Comparison of ENCODE assay signal across 13 cellular contexts in genomic region chr22:17970205-17970708, GRCh38. TPM values are rescaled to one million over a fixed set of nuclear protein-coding genes. Genes with fewer than 3 reads are reported as not detected.
DNase-seq lines count a peak whose midpoint lies in the region; ATAC-seq and TF ChIP-seq lines count a peak whose summit lies in the region.
"Had no signal": no experiment of that assay in that cellular context is flagged by ENCODE, and none has a peak within 500 bp of the region (broad histone marks: within the 10 kb centered on the region; RNA-seq: fewer than 3 reads in every experiment).

No MANE protein-coding gene starts in this region.

- DNase-seq in EH (ENCODE audit: low read depth) (peak; percentile 71), OCI-M1 (lab: John Stamatoyannopoulos, UW) (peak; percentile 85), endodermal cell (no peak), nephron progenitor cell (no peak), HPDE6-E6E7 (ENCODE audit: extremely low spot score) (no peak)
- DNase-seq in activated CD4-positive, CD25-positive, alpha-beta regulatory T cell treated with anti-CD3 and anti-CD28 coated beads, Interleukin-2, amount 50 U/mL, for 72 hours, result no peak
- DNase-seq: activated T-cell treated with anti-CD3 and anti-CD28 coated beads, Interleukin-2, amount 50 U/mL, for 4 hours; colonic mucosa; NCI-H526 treated with DMSO at 0.1 percent for 48 hours; stimulated activated CD4-positive, alpha-beta T cell treated with anti-CD3 and anti-CD28 coated beads, Interleukin-4, amount 100 ng/mL, for 24 hours had no signal

- H3K4me1 ChIP-seq in endodermal cell (ENCODE audit: control insufficient read depth, insufficient read depth, low read length), result no peaks in the 10 kb centered on the region
- H3K4me1 ChIP-seq: colonic mucosa had no signal

- no peak for TF ChIP-seq CTCF in endodermal cell (conservative IDR thresholded peaks at IDR 0.05)
- TF ChIP-seq CTCF in nephron progenitor cell (IDR thresholded peaks at IDR 0.05), result no peak

- H3K27ac ChIP-seq in endodermal cell (ENCODE audit: low read depth, low read length), result no peak overlapping the region
- H3K27ac ChIP-seq: colonic mucosa, hepatocyte had no signal

- H3K27me3 Mint-ChIP-seq in endodermal cell (ENCODE audit: insufficient read depth) (peaks cover 23% of the 10 kb centered on the region), nephron progenitor cell (ENCODE audit: low read depth, poor library complexity) (no peaks in the 10 kb centered on the region)

- H3K4me3 ChIP-seq in endodermal cell (ENCODE audit: low read length), result no peak overlapping the region
- H3K4me3 ChIP-seq: colonic mucosa, hepatocyte had no signal

- H3K4me3 Mint-ChIP-seq in endodermal cell (no peak overlapping the region), nephron progenitor cell (no peak overlapping the region)
- H3K4me3 Mint-ChIP-seq: activated T-cell treated with anti-CD3 and anti-CD28 coated beads, Interleukin-2, amount 50 U/mL, for 4 hours had no signal

- H3K9me3 Mint-ChIP-seq in endodermal cell (no peaks in the 10 kb centered on the region), nephron progenitor cell (no peaks in the 10 kb centered on the region)
- H3K9me3 Mint-ChIP-seq: activated T-cell treated with anti-CD3 and anti-CD28 coated beads, Interleukin-2, amount 50 U/mL, for 4 hours had no signal

- H3K27ac Mint-ChIP-seq in endodermal cell (peak overlapping the region; percentile 44), nephron progenitor cell (peak overlapping the region; percentile 68)

- H3K27me3 ChIP-seq in endodermal cell (ENCODE audit: control insufficient read depth, insufficient read depth, low read length, poor library complexity, severe bottlenecking), result peaks cover 28% of the 10 kb centered on the region
- H3K27me3 ChIP-seq: colonic mucosa, hepatocyte had no signal

- no peak overlapping the region for H3K9ac ChIP-seq in endodermal cell (ENCODE audit: extremely low read depth, low read length, poor library complexity, severe bottlenecking)

- 90 to 92% methylated on average over 8 to 10 of the region's 10 CpGs for WGBS in endodermal cell (ENCODE audit: insufficient coverage in 1 of 2, insufficient read length in 1 of 2), 2 experiments

- peaks cover 13% of the 10 kb centered on the region for H3K36me3 Mint-ChIP-seq in endodermal cell (ENCODE audit: low read depth)
- H3K36me3 Mint-ChIP-seq in nephron progenitor cell (ENCODE audit: low read depth), result peaks cover 5% of the 10 kb centered on the region

- no peaks in the 10 kb centered on the region for H3K9me3 ChIP-seq in endodermal cell (ENCODE audit: control insufficient read depth, low read length)
- H3K9me3 ChIP-seq: colonic mucosa had no signal

- H3K36me3 ChIP-seq in endodermal cell (ENCODE audit: control insufficient read depth, insufficient read depth, low read length), result no peaks in the 10 kb centered on the region
- H3K36me3 ChIP-seq: colonic mucosa had no signal

- peaks cover 24% of the 10 kb centered on the region for H3K4me1 Mint-ChIP-seq in endodermal cell
- peaks cover 53% of the 10 kb centered on the region for H3K4me1 Mint-ChIP-seq in nephron progenitor cell

- no peak for ATAC-seq in GM21381 (IDR thresholded peaks at IDR 0.05; ENCODE audit: unreplicated experiment)
- no peak for ATAC-seq in HG03571 (IDR thresholded peaks at IDR 0.05; ENCODE audit: unreplicated experiment)
- ATAC-seq: activated T-cell treated with anti-CD3 and anti-CD28 coated beads, Interleukin-2, amount 50 U/mL, for 4 hours had no signal

RNA-seq across cellular contexts. Expression of gene MICAL3, which starts 54.1 kb away (rescaled TPM):
- 10 to 100 TPM; 42.8 to 48.1 TPM for total RNA-seq in endodermal cell
- polyA plus RNA-seq in endodermal cell (2013, experiment 1 of 2), result 18.1 TPM
- polyA plus RNA-seq in endodermal cell (2013, experiment 2 of 2), result 18.8 TPM

Comparison
In these comparisons a context has a peak if more than half of its experiments do, and no peak if none do; other contexts are left out.
1. DNase-seq: peak in EH (single experiment) and OCI-M1 (single experiment); none in endodermal cell (single experiment), nephron progenitor cell (single experiment), activated CD4-positive, CD25-positive, alpha-beta regulatory T cell treated with anti-CD3 and anti-CD28 coated beads, Interleukin-2, amount 50 U/mL, for 72 hours (single experiment) and HPDE6-E6E7 (single experiment).